In the genomic region with DNA sequence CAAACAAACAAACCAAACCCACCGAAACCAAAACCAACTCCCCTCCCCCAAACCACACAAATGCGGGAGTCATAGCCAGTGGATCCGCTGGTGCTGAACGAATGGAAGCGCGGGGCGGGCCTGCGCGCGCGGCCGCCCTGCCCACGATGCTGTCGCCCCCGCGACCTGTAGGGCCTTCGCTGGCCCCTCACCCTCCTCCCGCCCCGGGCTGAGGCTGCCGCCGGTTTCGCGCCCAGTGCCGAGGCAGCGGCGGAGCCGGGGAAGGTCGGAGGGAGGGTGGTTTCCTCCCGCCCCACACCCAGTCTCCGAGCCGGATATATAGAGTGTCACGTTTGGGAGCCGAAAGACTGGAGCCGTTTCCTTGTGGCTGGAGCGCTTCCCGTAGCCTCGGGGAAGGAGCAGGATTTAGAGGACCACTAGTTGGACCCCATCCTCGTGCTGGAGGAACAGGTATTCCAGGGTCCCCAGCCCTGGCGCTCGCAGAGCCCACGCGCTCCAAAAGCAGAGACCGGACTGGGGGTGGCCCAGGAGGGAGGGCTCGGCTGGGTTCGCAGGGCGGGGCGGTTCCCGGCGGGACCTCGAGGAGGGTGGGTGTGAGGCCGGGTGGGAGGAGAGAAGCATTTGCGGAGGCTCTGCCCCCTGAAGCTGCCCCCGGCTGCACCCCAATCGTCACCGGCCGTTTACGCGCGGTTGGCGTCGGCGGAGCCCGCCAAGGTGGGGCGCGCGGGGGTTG, we compare ENCODE assay signal across 8 cellular contexts. TPM values are rescaled to one million over a fixed set of nuclear protein-coding genes. Genes with fewer than 3 reads are reported as not detected.
DNase-seq lines count a peak whose midpoint lies in the region; ATAC-seq, FAIRE-seq and TF ChIP-seq lines count a peak whose summit lies in the region.

A gene (plus strand): TSS at position 321 of the 733 bp plus-strand sequence. CDS start 121,172 bp downstream, outside the sequence.

- H2AFZ ChIP-seq in keratinocyte (ENCODE audit: control insufficient read depth, low read length) = peak within 1 kb of the TSS; percentile 96

- intact Hi-C loops in spleen (cut with DNase I; ENCODE audit: low total_unique reads) = no loop called here

- peak within 1 kb of the TSS; percentile 87 for H3K4me2 ChIP-seq in keratinocyte (ENCODE audit: control insufficient read depth, extremely low read depth, insufficient read depth, low read depth, low read length)

- peak within 1 kb of the TSS; percentile 62 for H3K27ac ChIP-seq in CD4-positive, CD25-positive, alpha-beta regulatory T cell (ENCODE audit: insufficient read depth, low read length, poor library complexity, severe bottlenecking)
- H3K27ac ChIP-seq in WERI-Rb-1 = no peak within 1 kb of the TSS
- peak within 1 kb of the TSS; percentile 76 for H3K27ac ChIP-seq in keratinocyte (ENCODE audit: control insufficient read depth, insufficient read depth, low read length)
- H3K27ac ChIP-seq in spleen = peak within 1 kb of the TSS; percentile 76 to 97 (median 91)

- no peaks in the 10 kb centered on the region for H3K9me1 ChIP-seq in keratinocyte (ENCODE audit: control insufficient read depth, extremely low read depth, insufficient read depth, low read length)

- peak within 1 kb of the TSS; percentile 83 for H3K4me3 ChIP-seq in CD4-positive, CD25-positive, alpha-beta regulatory T cell (ENCODE audit: low read depth, low read length)
- H3K4me3 ChIP-seq in WERI-Rb-1 (ENCODE audit: low read depth, low read length) (peak within 1 kb of the TSS; percentile 30), keratinocyte (ENCODE audit: control insufficient read depth in 2 of 3, extremely low read depth in 1 of 3, insufficient read depth in 2 of 3, low read depth in 1 of 3, low read length in 3 of 3) (peak within 1 kb of the TSS; percentile 52 to 90 (median 82)), spleen (peak within 1 kb of the TSS; percentile 67 to 81 (median 74))

- peak within 1 kb of the TSS; percentile 86 for H3K9ac ChIP-seq in keratinocyte (ENCODE audit: control insufficient read depth, extremely low read depth, insufficient read depth, low read length)

- WGBS in spleen, 5 donors = 1 to 2% (median 1%) methylated on average over 43 to 66 of the region's 66 CpGs

- H3K36me3 ChIP-seq in CD4-positive, CD25-positive, alpha-beta regulatory T cell (ENCODE audit: control insufficient read depth, insufficient read depth, low read length) = no peaks in the 10 kb centered on the region
- H3K36me3 ChIP-seq in WERI-Rb-1 (no peaks in the 10 kb centered on the region), keratinocyte (ENCODE audit: control insufficient read depth in 2 of 2, extremely low read depth in 1 of 2, insufficient read depth in 2 of 2, low read length in 2 of 2) (no peaks in the 10 kb centered on the region), spleen (no peaks in the 10 kb centered on the region)

- dilution Hi-C loops in keratinocyte (cut with MboI; ENCODE audit: extremely low pct_ligation_motif_present, low sequenced_read_pairs) = no loop called here

- H3K4me3 Mint-ChIP-seq in CD4-positive, CD25-positive, alpha-beta regulatory T cell = peak within 1 kb of the TSS; percentile 94 to 97 (median 96)

- peak; percentile 72 to 73 for ATAC-seq in CD4-positive, CD25-positive, alpha-beta regulatory T cell (ENCODE audit: low read depth in 2 of 2)
- ATAC-seq in GM19395 (IDR thresholded peaks at IDR 0.05; ENCODE audit: unreplicated experiment) = peak; percentile 60
- no peak for ATAC-seq in HG03108 (IDR thresholded peaks at IDR 0.05; ENCODE audit: unreplicated experiment)

- no peaks in the 10 kb centered on the region for H3K79me2 ChIP-seq in keratinocyte (ENCODE audit: control insufficient read depth, insufficient read depth, low read length)

- peaks cover 4 to 56% (median 26%) of the 10 kb centered on the region in 4 donors for H3K4me1 Mint-ChIP-seq in CD4-positive, CD25-positive, alpha-beta regulatory T cell

- FAIRE-seq in keratinocyte (lab: Jason Lieb, UNC) = no peak

- H3K27me3 ChIP-seq in CD4-positive, CD25-positive, alpha-beta regulatory T cell (ENCODE audit: control insufficient read depth, insufficient read depth, low read length) = no peaks in the 10 kb centered on the region
- H3K27me3 ChIP-seq in WERI-Rb-1 (ENCODE audit: insufficient read depth, low read depth, severe bottlenecking) (no peaks in the 10 kb centered on the region), keratinocyte (ENCODE audit: control insufficient read depth, extremely low read depth, insufficient read depth, low read length) (no peaks in the 10 kb centered on the region), spleen (replicated peaks in 1 of 7) (peaks cover 0 to 24% (median 9%) of the 10 kb centered on the region in 7 donors)

- TF ChIP-seq POLR2A in spleen (IDR thresholded peaks at IDR 0.05) = no peak

- in situ Hi-C loops in KBM-7 (cut with MboI; ENCODE audit: low pct_unique_long_range_greater_than_20kb, low sequenced_read_pairs) = no loop called here

- H3K36me3 Mint-ChIP-seq in CD4-positive, CD25-positive, alpha-beta regulatory T cell = no peaks in the 10 kb centered on the region

- peaks cover 21% of the 10 kb centered on the region for H3K4me1 ChIP-seq in CD4-positive, CD25-positive, alpha-beta regulatory T cell (ENCODE audit: control insufficient read depth, insufficient read depth, low read length, poor library complexity, severe bottlenecking)
- H3K4me1 ChIP-seq in keratinocyte (ENCODE audit: control insufficient read depth, extremely low read depth, insufficient read depth, low read length) (peaks cover 13% of the 10 kb centered on the region), spleen (peaks cover 14 to 70% (median 49%) of the 10 kb centered on the region in 6 donors)

- no peaks in the 10 kb centered on the region for H3K9me3 ChIP-seq in CD4-positive, CD25-positive, alpha-beta regulatory T cell (ENCODE audit: control insufficient read depth in 2 of 2, low read length in 2 of 2)
- H3K9me3 ChIP-seq in WERI-Rb-1 (ENCODE audit: severe bottlenecking) = no peaks in the 10 kb centered on the region
- no peaks in the 10 kb centered on the region for H3K9me3 ChIP-seq in keratinocyte (ENCODE audit: control insufficient read depth, low read depth, low read length)
- H3K9me3 ChIP-seq in spleen = no peaks in the 10 kb centered on the region

- peak within 1 kb of the TSS; percentile 84 to 97 (median 88) for H3K27ac Mint-ChIP-seq in CD4-positive, CD25-positive, alpha-beta regulatory T cell

- H4K20me1 ChIP-seq in keratinocyte (ENCODE audit: control insufficient read depth, extremely low read depth, insufficient read depth, low read length) = no peaks in the 10 kb centered on the region

- TF ChIP-seq CTCF in WERI-Rb-1 (IDR thresholded peaks at IDR 0.05; ENCODE audit: low read depth, low read length) = no peak
- TF ChIP-seq CTCF in keratinocyte (optimal IDR thresholded peaks at IDR 0.05 in 1 of 3, IDR thresholded peaks at IDR 0.05 in 1 of 3, conservative IDR thresholded peaks at IDR 0.05 in 1 of 3; ENCODE audit: extremely low read depth in 1 of 3, insufficient read depth in 2 of 3, low read length in 3 of 3) = no peak
- TF ChIP-seq CTCF in spleen (IDR thresholded peaks at IDR 0.05 in 8 of 11, conservative IDR thresholded peaks at IDR 0.05 in 3 of 11) = peak in 1 of 11 experiments; percentile 9

- no peaks in the 10 kb centered on the region for H3K27me3 Mint-ChIP-seq in CD4-positive, CD25-positive, alpha-beta regulatory T cell

- H3K9me3 Mint-ChIP-seq in CD4-positive, CD25-positive, alpha-beta regulatory T cell = peaks cover 0 to 2% (median 0%) of the 10 kb centered on the region in 7 donors

- DNase-seq in CD4-positive, CD25-positive, alpha-beta regulatory T cell = peak; percentile 18 to 53 (median 39)
- peak; percentile 76 for DNase-seq in KBM-7
- DNase-seq in WERI-Rb-1 = no peak
- peak; percentile 43 for DNase-seq in central memory CD4-positive, alpha-beta T cell
- no peak for DNase-seq in keratinocyte (ENCODE audit: low read depth, low spot score)
- DNase-seq in spleen = peak; percentile 91

RNA-seq across cellular contexts. Expression of the gene that starts here (rescaled TPM):
- total RNA-seq in CD4-positive, CD25-positive, alpha-beta regulatory T cell = 12.6 TPM
- polyA plus RNA-seq in CD4-positive, CD25-positive, alpha-beta regulatory T cell = 10 to 100 TPM in 3 of 4 donors, 1 to 10 TPM in 1; 7.4 to 14.6 (median 12.2) TPM
- polyA plus RNA-seq in keratinocyte (6.2 to 9.2 TPM (median 6.3 TPM) in 3 replicates), spleen (1 to 10 TPM; 2.9 to 9.8 (median 4.2) TPM)
- polyA plus RNA-seq in keratinocyte (2011; ENCODE audit: low read depth) = not detected
- polyA plus RNA-seq in keratinocyte (2011; cell fraction: cytosol; rRNA removed) = 3.8 and 7.9 TPM in 2 replicates
- 6.2 and 9.3 TPM in 2 replicates for polyA plus RNA-seq in keratinocyte (2011; cell fraction: nucleus; rRNA removed)
- 0.61 and 6.0 TPM in 2 replicates for polyA plus RNA-seq in keratinocyte (2012; ENCODE audit: low replicate concordance)
- 3.5 to 16.0 TPM (median 8.8 TPM) in 3 replicates for polyA minus RNA-seq in keratinocyte
- polyA minus RNA-seq in keratinocyte (2011; cell fraction: cytosol; rRNA and poly(A)+ RNA removed) = 15.2 TPM
- polyA minus RNA-seq in keratinocyte (2011; cell fraction: nucleus; rRNA and poly(A)+ RNA removed) = 4.5 and 8.7 TPM in 2 replicates
- 10 to 100 TPM; 24.9 to 51.8 (median 32.7) TPM for total RNA-seq in spleen

Comparison
In these comparisons a context has a peak if more than half of its experiments do, and no peak if none do; other contexts are left out.
1. DNase-seq: peak in CD4-positive, CD25-positive, alpha-beta regulatory T cell (3 of 3), KBM-7 (single experiment), central memory CD4-positive, alpha-beta T cell (single experiment) and spleen (single experiment); none in WERI-Rb-1 (single experiment) and keratinocyte (single experiment).
2. H3K4me3 ChIP-seq: peak in every context shown above with its lines; median percentile 83 in CD4-positive, CD25-positive, alpha-beta regulatory T cell; 82 in keratinocyte; 74 in spleen; 30 in WERI-Rb-1.